In the genomic region with DNA sequence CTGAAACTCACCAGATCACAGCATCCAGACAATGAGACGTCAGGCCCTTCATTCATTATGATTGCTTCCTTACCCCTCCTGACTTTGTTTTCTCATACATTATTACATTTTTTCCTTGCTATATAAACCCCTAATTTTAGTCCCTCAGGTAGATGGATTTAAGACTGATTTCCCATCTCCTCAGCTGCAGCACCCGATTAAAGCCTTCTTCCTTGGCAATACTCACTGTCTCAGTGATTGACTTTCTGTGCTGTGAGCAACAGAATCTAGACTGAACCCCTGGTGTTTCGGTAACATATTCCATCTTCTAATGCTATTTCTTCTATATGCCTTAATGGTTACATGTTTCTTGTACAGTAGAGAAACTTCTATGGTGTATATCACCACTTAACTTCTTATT, we compare ENCODE assay signal across 26 cellular contexts. TPM values are rescaled to one million over a fixed set of nuclear protein-coding genes. Genes with fewer than 3 reads are reported as not detected.
DNase-seq lines count a peak whose midpoint lies in the region; FAIRE-seq and TF ChIP-seq lines count a peak whose summit lies in the region.
"Had no signal": no experiment of that assay in that cellular context is flagged by ENCODE, and none has a peak within 500 bp of the region (broad histone marks: within the 10 kb centered on the region; RNA-seq: fewer than 3 reads in every experiment).

No MANE protein-coding gene starts in this region.

- peak; percentile 75 for FAIRE-seq in D721Med (lab: Jason Lieb, UNC)
- FAIRE-seq in GM12892 (lab: Jason Lieb, UNC): peak; percentile 21
- FAIRE-seq: A204.1, GM12878 had no signal

- H3K9me3 ChIP-seq in endodermal cell (ENCODE audit: control insufficient read depth, low read length): peaks cover 34% of the 10 kb centered on the region
- H3K9me3 ChIP-seq: BE2C had no signal

- no peaks in the 10 kb centered on the region for H3K27me3 Mint-ChIP-seq in endodermal cell (ENCODE audit: insufficient read depth)
- H3K27me3 Mint-ChIP-seq: CD4-positive, alpha-beta memory T cell had no signal

- H3K27me3 ChIP-seq in endodermal cell (ENCODE audit: control insufficient read depth, insufficient read depth, low read length, poor library complexity, severe bottlenecking): no peaks in the 10 kb centered on the region
- H3K27me3 ChIP-seq: BE2C, BLaER1 had no signal

- no peak overlapping the region for H3K27ac Mint-ChIP-seq in endodermal cell
- H3K27ac Mint-ChIP-seq: CD14-positive monocyte; CD4-positive, alpha-beta memory T cell; CD4-positive, CD25-positive, alpha-beta regulatory T cell; CD8-positive, alpha-beta memory T cell had no signal

- H3K36me3 ChIP-seq in endodermal cell (ENCODE audit: control insufficient read depth, insufficient read depth, low read length): no peaks in the 10 kb centered on the region
- H3K36me3 ChIP-seq: BE2C had no signal

- peaks cover 52% of the 10 kb centered on the region for H3K9me3 Mint-ChIP-seq in endodermal cell

- H3K4me3 ChIP-seq in endodermal cell (ENCODE audit: low read length): peak overlapping the region; percentile 4
- H3K4me3 ChIP-seq: BLaER1, GM12878 had no signal

- H3K27ac ChIP-seq in endodermal cell (ENCODE audit: low read depth, low read length): no peak overlapping the region
- H3K27ac ChIP-seq: BLaER1 had no signal

- no peak overlapping the region for H3K9ac ChIP-seq in endodermal cell (ENCODE audit: extremely low read depth, low read length, poor library complexity, severe bottlenecking)
- H3K9ac ChIP-seq: BLaER1 had no signal

- no peak for TF ChIP-seq POLR2A in GM12892 (IDR thresholded peaks at IDR 0.05; ENCODE audit: low read depth, low read length)

- TF ChIP-seq CTCF in D721Med (IDR thresholded peaks at IDR 0.05; ENCODE audit: insufficient read depth, missing control alignments) (no peak), endodermal cell (conservative IDR thresholded peaks at IDR 0.05) (no peak)

- no peaks in the 10 kb centered on the region for H3K4me1 Mint-ChIP-seq in endodermal cell
- H3K4me1 Mint-ChIP-seq: CD4-positive, CD25-positive, alpha-beta regulatory T cell; CD8-positive, alpha-beta memory T cell had no signal

- no peak overlapping the region for H3K4me3 Mint-ChIP-seq in endodermal cell
- H3K4me3 Mint-ChIP-seq: CD14-positive monocyte; CD4-positive, alpha-beta memory T cell; CD4-positive, CD25-positive, alpha-beta regulatory T cell; CD8-positive, alpha-beta memory T cell had no signal

- peaks cover 17% of the 10 kb centered on the region for H3K36me3 Mint-ChIP-seq in endodermal cell (ENCODE audit: low read depth)
- H3K36me3 Mint-ChIP-seq: CD14-positive monocyte had no signal

- H3K4me1 ChIP-seq in endodermal cell (ENCODE audit: control insufficient read depth, insufficient read depth, low read length): no peaks in the 10 kb centered on the region
- H3K4me1 ChIP-seq: BE2C, Caco-2 had no signal

- no peak for DNase-seq in D721Med (ENCODE audit: insufficient read length, low spot score)
- DNase-seq in GM12892 (ENCODE audit: insufficient read length): no peak
- no peak for DNase-seq in endodermal cell
- no peak for DNase-seq in COR-L47 (lab: John Stamatoyannopoulos, UW)
- no peak for DNase-seq in SHP77 (lab: John Stamatoyannopoulos, UW)
- no peak for DNase-seq in LoVo (ENCODE audit: low spot score)
- DNase-seq: 8988T; ACHN; BE2C; C1 segment of cervical spinal cord; Caco-2; Calu3; CD4-positive, alpha-beta memory T cell; CD4-positive, CD25-positive, alpha-beta regulatory T cell; CD8-positive, alpha-beta memory T cell; DMS 273 treated with DMSO at 0.1 percent for 48 hours; DMS153; DMS53; DMS79; DND-41; EL; GDM1 had no signal

- WGBS in endodermal cell (ENCODE audit: insufficient coverage in 1 of 2, insufficient read length in 1 of 2), 2 experiments: 90 to 100% methylated on average over 2 to 3 of the region's 3 CpGs

RNA-seq across cellular contexts. Expression of a gene that starts 30.0 kb away (rescaled TPM):
- 11.7 TPM for polyA plus RNA-seq in GM12892 (2012; ENCODE audit: missing spikeins)
- 1 to 10 TPM in 1 of 2 donors, under 1 TPM in 1; 0.15 to 2.6 TPM for total RNA-seq in endodermal cell
- 12.9 TPM for polyA plus RNA-seq in endodermal cell (2013, experiment 1 of 2)
- 15.7 TPM for polyA plus RNA-seq in endodermal cell (2013, experiment 2 of 2)
